In the genomic region with DNA sequence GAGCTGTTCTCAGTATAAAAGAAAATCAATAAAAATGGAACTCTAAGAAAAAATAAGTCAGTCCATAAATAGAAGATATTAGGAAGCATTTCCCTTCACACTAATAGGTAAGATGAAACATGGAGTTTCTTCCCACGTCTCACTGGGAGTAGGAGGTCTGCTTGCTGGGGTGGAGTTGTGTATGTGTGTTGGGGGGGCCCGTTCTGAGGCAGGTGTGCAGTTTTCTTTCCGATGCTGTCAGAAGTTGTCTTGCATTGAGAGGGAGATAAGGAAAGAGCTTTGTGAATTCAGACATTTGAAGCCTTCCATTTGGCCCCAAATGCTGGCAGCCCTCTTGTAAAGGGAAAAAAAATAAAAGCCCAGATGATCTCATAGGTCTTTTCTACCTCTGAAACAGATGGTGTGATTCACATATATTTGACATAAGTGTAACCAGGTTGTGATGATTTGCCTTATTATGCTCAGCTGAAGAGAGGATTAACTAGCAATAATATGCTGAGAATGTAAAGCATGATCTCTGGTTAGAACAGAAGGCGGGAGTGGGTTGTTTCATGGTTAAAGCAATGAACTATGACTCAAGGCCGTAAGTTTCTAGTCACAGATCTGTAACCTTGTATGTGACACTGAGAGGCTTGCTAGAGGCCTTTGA, we compare ENCODE assay signal across 11 cellular contexts. TPM values are rescaled to one million over a fixed set of nuclear protein-coding genes. Genes with fewer than 3 reads are reported as not detected.
DNase-seq lines count a peak whose midpoint lies in the region; ATAC-seq and TF ChIP-seq lines count a peak whose summit lies in the region.
"Had no signal": no experiment of that assay in that cellular context is flagged by ENCODE, and none has a peak within 500 bp of the region (broad histone marks: within the 10 kb centered on the region; RNA-seq: fewer than 3 reads in every experiment).

No MANE protein-coding gene starts in this region.

- DNase-seq in AG08395 (ENCODE audit: low spot score) (peak; percentile 43), fibroblast of mammary gland (ENCODE audit: low read depth) (peak; percentile 70), posterior vena cava (ENCODE audit: low spot score) (no peak), Right ventricle myocardium superior (no peak)
- DNase-seq: Caco-2, NCI-H510A had no signal

- intact Hi-C loops in posterior vena cava (cut with DNase I) (no loop called here), Right ventricle myocardium superior (cut with DNase I) (no loop called here)

- no peak for TF ChIP-seq CTCF in fibroblast of mammary gland (conservative IDR thresholded peaks at IDR 0.05; ENCODE audit: control insufficient read depth, insufficient read depth, low read depth, low read length)

- H3K4me3 ChIP-seq in fibroblast of mammary gland (ENCODE audit: control insufficient read depth, low read depth, low read length) = no peak overlapping the region
- H3K4me3 ChIP-seq: thoracic aorta had no signal

- ATAC-seq in GM18868 (IDR thresholded peaks at IDR 0.05; ENCODE audit: unreplicated experiment) (peak; percentile 37), SK-N-SH treated with all-trans-retinoic acid at 6 μM for 48 hours (peak; percentile 32; the same call in 2 of the 3 replicates), GM21717 (IDR thresholded peaks at IDR 0.05; ENCODE audit: unreplicated experiment) (no peak), Right ventricle myocardium superior (ENCODE audit: poor library complexity) (no peak), HG03439 (IDR thresholded peaks at IDR 0.05; ENCODE audit: unreplicated experiment) (no peak)

TF ChIP-seq in SK-N-SH treated with all-trans-retinoic acid at 6 μM for 48 hours, 23 proteins besides CTCF, POLR2A, EP300 and RAD21:
- TF ChIP-seq, protein P1, sequence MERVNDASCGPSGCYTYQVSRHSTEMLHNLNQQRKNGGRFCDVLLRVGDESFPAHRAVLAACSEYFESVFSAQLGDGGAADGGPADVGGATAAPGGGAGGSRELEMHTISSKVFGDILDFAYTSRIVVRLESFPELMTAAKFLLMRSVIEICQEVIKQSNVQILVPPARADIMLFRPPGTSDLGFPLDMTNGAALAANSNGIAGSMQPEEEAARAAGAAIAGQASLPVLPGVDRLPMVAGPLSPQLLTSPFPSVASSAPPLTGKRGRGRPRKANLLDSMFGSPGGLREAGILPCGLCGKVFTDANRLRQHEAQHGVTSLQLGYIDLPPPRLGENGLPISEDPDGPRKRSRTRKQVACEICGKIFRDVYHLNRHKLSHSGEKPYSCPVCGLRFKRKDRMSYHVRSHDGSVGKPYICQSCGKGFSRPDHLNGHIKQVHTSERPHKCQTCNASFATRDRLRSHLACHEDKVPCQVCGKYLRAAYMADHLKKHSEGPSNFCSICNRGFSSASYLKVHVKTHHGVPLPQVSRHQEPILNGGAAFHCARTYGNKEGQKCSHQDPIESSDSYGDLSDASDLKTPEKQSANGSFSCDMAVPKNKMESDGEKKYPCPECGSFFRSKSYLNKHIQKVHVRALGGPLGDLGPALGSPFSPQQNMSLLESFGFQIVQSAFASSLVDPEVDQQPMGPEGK (CRISPR knock-in tag; IDR thresholded peaks at IDR 0.05; ENCODE audit: borderline replicate concordance) = no peak
- TF ChIP-seq BACH2 (CRISPR knock-in tag; IDR thresholded peaks at IDR 0.05; ENCODE audit: borderline replicate concordance) (no peak), ISL1 (CRISPR knock-in tag; IDR thresholded peaks at IDR 0.05) (peak; percentile 62; the same call in 1 of the 2 replicates), GLIS3 (CRISPR knock-in tag; IDR thresholded peaks at IDR 0.05) (no peak)
- TF ChIP-seq, protein P2, sequence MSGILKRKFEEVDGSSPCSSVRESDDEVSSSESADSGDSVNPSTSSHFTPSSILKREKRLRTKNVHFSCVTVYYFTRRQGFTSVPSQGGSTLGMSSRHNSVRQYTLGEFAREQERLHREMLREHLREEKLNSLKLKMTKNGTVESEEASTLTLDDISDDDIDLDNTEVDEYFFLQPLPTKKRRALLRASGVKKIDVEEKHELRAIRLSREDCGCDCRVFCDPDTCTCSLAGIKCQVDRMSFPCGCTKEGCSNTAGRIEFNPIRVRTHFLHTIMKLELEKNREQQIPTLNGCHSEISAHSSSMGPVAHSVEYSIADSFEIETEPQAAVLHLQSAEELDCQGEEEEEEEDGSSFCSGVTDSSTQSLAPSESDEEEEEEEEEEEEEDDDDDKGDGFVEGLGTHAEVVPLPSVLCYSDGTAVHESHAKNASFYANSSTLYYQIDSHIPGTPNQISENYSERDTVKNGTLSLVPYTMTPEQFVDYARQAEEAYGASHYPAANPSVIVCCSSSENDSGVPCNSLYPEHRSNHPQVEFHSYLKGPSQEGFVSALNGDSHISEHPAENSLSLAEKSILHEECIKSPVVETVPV (CRISPR knock-in tag; IDR thresholded peaks at IDR 0.05) = no peak
- TF ChIP-seq, protein P3, sequence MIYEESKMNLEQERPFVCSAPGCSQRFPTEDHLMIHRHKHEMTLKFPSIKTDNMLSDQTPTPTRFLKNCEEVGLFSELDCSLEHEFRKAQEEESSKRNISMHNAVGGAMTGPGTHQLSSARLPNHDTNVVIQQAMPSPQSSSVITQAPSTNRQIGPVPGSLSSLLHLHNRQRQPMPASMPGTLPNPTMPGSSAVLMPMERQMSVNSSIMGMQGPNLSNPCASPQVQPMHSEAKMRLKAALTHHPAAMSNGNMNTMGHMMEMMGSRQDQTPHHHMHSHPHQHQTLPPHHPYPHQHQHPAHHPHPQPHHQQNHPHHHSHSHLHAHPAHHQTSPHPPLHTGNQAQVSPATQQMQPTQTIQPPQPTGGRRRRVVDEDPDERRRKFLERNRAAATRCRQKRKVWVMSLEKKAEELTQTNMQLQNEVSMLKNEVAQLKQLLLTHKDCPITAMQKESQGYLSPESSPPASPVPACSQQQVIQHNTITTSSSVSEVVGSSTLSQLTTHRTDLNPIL (CRISPR knock-in tag; IDR thresholded peaks at IDR 0.05; ENCODE audit: low read depth) = 0 out of 2 replicates have a peak, but pooled peaks have one; percentile 39
TF ChIP-seq in SK-N-SH treated with all-trans-retinoic acid at 6 μM for 48 hours: peak in this region for 2.

RNA-seq across cellular contexts. Expression of a gene that starts 8.8 kb away (rescaled TPM):
- total RNA-seq in posterior vena cava (under 1 TPM; 0.60 to 0.67 TPM), Right ventricle myocardium superior (0.11 TPM)

Comparison
In these comparisons a context has a peak if more than half of its experiments do, and no peak if none do; other contexts are left out.
1. DNase-seq: peak in AG08395 (single experiment) and fibroblast of mammary gland (single experiment); none in posterior vena cava (single experiment) and Right ventricle myocardium superior (single experiment).
2. ATAC-seq: peak in GM18868 (single experiment) and SK-N-SH treated with all-trans-retinoic acid at 6 μM for 48 hours (single experiment); none in GM21717 (single experiment), Right ventricle myocardium superior (single experiment) and HG03439 (single experiment).